ENCODE assay signal across 1 cellular context in the genomic region with DNA sequence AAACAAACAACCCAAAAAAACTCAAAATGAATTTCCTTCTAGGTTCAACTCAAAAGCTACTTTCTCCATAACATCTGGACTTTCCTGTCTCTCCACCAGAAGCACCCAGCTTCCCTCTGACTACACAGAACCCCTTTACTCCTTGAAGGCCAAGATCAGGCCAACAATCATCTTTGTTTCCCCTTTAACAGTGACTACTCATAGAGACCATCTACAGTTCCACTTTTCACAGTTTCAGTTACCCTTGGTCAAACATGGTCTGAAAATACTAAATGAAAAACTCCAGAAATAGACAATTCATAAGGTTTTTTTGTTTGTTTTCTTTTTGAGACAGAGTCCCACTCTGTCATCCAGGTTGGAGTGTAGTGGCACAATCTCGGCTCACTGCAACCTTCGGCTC.
TF ChIP-seq lines count a peak whose summit lies in the region.

No MANE protein-coding gene starts in this region.

TF ChIP-seq in GM12878, 131 proteins besides CTCF, POLR2A, EP300 and RAD21 (continued from another document and continues in another):
- TF ChIP-seq, protein P1, sequence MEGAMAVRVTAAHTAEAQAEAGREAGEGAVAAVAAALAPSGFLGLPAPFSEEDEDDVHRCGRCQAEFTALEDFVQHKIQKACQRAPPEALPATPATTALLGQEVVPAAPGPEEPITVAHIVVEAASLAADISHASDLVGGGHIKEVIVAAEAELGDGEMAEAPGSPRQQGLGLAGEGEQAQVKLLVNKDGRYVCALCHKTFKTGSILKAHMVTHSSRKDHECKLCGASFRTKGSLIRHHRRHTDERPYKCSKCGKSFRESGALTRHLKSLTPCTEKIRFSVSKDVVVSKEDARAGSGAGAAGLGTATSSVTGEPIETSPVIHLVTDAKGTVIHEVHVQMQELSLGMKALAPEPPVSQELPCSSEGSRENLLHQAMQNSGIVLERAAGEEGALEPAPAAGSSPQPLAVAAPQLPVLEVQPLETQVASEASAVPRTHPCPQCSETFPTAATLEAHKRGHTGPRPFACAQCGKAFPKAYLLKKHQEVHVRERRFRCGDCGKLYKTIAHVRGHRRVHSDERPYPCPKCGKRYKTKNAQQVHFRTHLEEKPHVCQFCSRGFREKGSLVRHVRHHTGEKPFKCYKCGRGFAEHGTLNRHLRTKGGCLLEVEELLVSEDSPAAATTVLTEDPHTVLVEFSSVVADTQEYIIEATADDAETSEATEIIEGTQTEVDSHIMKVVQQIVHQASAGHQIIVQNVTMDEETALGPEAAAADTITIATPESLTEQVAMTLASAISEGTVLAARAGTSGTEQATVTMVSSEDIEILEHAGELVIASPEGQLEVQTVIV (IDR thresholded peaks at IDR 0.05; ENCODE audit: borderline replicate concordance, partially characterized antibody): no peak
- TF ChIP-seq IKZF2 (IDR thresholded peaks at IDR 0.05): peak; percentile 20 to 40; a peak in 1 of 4 replicates
- TF ChIP-seq ZZZ3 (IDR thresholded peaks at IDR 0.05; ENCODE audit: control insufficient read depth, insufficient read length, low read depth): no peak
- TF ChIP-seq NR2F1 (conservative IDR thresholded peaks at IDR 0.05): no peak
- TF ChIP-seq CBX5 (IDR thresholded peaks at IDR 0.05; ENCODE audit: low read depth): 0 out of 2 replicates have a peak, but pooled peaks have one; percentile 30
- TF ChIP-seq SUPT20H (IDR thresholded peaks at IDR 0.05; ENCODE audit: borderline replicate concordance, control insufficient read depth, low read depth, low read length): no peak
- TF ChIP-seq, protein P2, sequence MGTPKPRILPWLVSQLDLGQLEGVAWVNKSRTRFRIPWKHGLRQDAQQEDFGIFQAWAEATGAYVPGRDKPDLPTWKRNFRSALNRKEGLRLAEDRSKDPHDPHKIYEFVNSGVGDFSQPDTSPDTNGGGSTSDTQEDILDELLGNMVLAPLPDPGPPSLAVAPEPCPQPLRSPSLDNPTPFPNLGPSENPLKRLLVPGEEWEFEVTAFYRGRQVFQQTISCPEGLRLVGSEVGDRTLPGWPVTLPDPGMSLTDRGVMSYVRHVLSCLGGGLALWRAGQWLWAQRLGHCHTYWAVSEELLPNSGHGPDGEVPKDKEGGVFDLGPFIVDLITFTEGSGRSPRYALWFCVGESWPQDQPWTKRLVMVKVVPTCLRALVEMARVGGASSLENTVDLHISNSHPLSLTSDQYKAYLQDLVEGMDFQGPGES (IDR thresholded peaks at IDR 0.05): no peak
- TF ChIP-seq ESRRA (IDR thresholded peaks at IDR 0.05; ENCODE audit: low read length): no peak
- peak; percentile 16; the same call in 1 of the 2 replicates for TF ChIP-seq TBL1XR1 (IDR thresholded peaks at IDR 0.05; ENCODE audit: low read depth, low read length)
- TF ChIP-seq, protein P3, sequence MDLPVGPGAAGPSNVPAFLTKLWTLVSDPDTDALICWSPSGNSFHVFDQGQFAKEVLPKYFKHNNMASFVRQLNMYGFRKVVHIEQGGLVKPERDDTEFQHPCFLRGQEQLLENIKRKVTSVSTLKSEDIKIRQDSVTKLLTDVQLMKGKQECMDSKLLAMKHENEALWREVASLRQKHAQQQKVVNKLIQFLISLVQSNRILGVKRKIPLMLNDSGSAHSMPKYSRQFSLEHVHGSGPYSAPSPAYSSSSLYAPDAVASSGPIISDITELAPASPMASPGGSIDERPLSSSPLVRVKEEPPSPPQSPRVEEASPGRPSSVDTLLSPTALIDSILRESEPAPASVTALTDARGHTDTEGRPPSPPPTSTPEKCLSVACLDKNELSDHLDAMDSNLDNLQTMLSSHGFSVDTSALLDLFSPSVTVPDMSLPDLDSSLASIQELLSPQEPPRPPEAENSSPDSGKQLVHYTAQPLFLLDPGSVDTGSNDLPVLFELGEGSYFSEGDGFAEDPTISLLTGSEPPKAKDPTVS (IDR thresholded peaks at IDR 0.05; ENCODE audit: low read depth, low read length): no peak
- TF ChIP-seq, protein P4, sequence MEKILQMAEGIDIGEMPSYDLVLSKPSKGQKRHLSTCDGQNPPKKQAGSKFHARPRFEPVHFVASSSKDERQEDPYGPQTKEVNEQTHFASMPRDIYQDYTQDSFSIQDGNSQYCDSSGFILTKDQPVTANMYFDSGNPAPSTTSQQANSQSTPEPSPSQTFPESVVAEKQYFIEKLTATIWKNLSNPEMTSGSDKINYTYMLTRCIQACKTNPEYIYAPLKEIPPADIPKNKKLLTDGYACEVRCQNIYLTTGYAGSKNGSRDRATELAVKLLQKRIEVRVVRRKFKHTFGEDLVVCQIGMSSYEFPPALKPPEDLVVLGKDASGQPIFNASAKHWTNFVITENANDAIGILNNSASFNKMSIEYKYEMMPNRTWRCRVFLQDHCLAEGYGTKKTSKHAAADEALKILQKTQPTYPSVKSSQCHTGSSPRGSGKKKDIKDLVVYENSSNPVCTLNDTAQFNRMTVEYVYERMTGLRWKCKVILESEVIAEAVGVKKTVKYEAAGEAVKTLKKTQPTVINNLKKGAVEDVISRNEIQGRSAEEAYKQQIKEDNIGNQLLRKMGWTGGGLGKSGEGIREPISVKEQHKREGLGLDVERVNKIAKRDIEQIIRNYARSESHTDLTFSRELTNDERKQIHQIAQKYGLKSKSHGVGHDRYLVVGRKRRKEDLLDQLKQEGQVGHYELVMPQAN (conservative IDR thresholded peaks at IDR 0.05): no peak
- no peak for TF ChIP-seq TCF7 (IDR thresholded peaks at IDR 0.05; ENCODE audit: borderline replicate concordance)
- TF ChIP-seq, protein P5, sequence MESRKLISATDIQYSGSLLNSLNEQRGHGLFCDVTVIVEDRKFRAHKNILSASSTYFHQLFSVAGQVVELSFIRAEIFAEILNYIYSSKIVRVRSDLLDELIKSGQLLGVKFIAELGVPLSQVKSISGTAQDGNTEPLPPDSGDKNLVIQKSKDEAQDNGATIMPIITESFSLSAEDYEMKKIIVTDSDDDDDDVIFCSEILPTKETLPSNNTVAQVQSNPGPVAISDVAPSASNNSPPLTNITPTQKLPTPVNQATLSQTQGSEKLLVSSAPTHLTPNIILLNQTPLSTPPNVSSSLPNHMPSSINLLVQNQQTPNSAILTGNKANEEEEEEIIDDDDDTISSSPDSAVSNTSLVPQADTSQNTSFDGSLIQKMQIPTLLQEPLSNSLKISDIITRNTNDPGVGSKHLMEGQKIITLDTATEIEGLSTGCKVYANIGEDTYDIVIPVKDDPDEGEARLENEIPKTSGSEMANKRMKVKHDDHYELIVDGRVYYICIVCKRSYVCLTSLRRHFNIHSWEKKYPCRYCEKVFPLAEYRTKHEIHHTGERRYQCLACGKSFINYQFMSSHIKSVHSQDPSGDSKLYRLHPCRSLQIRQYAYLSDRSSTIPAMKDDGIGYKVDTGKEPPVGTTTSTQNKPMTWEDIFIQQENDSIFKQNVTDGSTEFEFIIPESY (IDR thresholded peaks at IDR 0.05): no peak
- TF ChIP-seq ZNF384 (IDR thresholded peaks at IDR 0.05; ENCODE audit: borderline replicate concordance, low read depth, low read length): no peak
- no peak for TF ChIP-seq KAT2A (conservative IDR thresholded peaks at IDR 0.05; ENCODE audit: control insufficient read depth, low read depth, low read length)
- TF ChIP-seq ZNF274 (IDR thresholded peaks at IDR 0.05; ENCODE audit: insufficient read depth, insufficient read length): no peak
- TF ChIP-seq EGR1 (IDR thresholded peaks at IDR 0.05; ENCODE audit: borderline replicate concordance in 1 of 2, low read depth in 2 of 2, low read length in 2 of 2): no peak
- TF ChIP-seq, protein P6, sequence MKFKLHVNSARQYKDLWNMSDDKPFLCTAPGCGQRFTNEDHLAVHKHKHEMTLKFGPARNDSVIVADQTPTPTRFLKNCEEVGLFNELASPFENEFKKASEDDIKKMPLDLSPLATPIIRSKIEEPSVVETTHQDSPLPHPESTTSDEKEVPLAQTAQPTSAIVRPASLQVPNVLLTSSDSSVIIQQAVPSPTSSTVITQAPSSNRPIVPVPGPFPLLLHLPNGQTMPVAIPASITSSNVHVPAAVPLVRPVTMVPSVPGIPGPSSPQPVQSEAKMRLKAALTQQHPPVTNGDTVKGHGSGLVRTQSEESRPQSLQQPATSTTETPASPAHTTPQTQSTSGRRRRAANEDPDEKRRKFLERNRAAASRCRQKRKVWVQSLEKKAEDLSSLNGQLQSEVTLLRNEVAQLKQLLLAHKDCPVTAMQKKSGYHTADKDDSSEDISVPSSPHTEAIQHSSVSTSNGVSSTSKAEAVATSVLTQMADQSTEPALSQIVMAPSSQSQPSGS (IDR thresholded peaks at IDR 0.05; ENCODE audit: low read length): no peak
- TF ChIP-seq, protein P7, sequence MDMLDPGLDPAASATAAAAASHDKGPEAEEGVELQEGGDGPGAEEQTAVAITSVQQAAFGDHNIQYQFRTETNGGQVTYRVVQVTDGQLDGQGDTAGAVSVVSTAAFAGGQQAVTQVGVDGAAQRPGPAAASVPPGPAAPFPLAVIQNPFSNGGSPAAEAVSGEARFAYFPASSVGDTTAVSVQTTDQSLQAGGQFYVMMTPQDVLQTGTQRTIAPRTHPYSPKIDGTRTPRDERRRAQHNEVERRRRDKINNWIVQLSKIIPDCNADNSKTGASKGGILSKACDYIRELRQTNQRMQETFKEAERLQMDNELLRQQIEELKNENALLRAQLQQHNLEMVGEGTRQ (IDR thresholded peaks at IDR 0.05; ENCODE audit: borderline replicate concordance, low read depth, low read length): no peak
- no peak for TF ChIP-seq TAF1 (IDR thresholded peaks at IDR 0.05; ENCODE audit: borderline replicate concordance, low read depth, low read length)
- TF ChIP-seq RBBP5 (conservative IDR thresholded peaks at IDR 0.05): no peak
- TF ChIP-seq ZSCAN29 (IDR thresholded peaks at IDR 0.05): no peak
- TF ChIP-seq EED (IDR thresholded peaks at IDR 0.05; ENCODE audit: low read depth): peak; percentile 53; the same call in 1 of the 2 replicates
- peak; percentile 44 for TF ChIP-seq JUNB (IDR thresholded peaks at IDR 0.05)
- TF ChIP-seq, protein P8, sequence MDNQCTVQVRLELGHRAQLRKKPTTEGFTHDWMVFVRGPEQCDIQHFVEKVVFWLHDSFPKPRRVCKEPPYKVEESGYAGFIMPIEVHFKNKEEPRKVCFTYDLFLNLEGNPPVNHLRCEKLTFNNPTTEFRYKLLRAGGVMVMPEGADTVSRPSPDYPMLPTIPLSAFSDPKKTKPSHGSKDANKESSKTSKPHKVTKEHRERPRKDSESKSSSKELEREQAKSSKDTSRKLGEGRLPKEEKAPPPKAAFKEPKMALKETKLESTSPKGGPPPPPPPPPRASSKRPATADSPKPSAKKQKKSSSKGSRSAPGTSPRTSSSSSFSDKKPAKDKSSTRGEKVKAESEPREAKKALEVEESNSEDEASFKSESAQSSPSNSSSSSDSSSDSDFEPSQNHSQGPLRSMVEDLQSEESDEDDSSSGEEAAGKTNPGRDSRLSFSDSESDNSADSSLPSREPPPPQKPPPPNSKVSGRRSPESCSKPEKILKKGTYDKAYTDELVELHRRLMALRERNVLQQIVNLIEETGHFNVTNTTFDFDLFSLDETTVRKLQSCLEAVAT (IDR thresholded peaks at IDR 0.05): no peak
- TF ChIP-seq, protein P9, sequence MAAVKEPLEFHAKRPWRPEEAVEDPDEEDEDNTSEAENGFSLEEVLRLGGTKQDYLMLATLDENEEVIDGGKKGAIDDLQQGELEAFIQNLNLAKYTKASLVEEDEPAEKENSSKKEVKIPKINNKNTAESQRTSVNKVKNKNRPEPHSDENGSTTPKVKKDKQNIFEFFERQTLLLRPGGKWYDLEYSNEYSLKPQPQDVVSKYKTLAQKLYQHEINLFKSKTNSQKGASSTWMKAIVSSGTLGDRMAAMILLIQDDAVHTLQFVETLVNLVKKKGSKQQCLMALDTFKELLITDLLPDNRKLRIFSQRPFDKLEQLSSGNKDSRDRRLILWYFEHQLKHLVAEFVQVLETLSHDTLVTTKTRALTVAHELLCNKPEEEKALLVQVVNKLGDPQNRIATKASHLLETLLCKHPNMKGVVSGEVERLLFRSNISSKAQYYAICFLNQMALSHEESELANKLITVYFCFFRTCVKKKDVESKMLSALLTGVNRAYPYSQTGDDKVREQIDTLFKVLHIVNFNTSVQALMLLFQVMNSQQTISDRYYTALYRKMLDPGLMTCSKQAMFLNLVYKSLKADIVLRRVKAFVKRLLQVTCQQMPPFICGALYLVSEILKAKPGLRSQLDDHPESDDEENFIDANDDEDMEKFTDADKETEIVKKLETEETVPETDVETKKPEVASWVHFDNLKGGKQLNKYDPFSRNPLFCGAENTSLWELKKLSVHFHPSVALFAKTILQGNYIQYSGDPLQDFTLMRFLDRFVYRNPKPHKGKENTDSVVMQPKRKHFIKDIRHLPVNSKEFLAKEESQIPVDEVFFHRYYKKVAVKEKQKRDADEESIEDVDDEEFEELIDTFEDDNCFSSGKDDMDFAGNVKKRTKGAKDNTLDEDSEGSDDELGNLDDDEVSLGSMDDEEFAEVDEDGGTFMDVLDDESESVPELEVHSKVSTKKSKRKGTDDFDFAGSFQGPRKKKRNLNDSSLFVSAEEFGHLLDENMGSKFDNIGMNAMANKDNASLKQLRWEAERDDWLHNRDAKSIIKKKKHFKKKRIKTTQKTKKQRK (IDR thresholded peaks at IDR 0.05; ENCODE audit: low read depth, low read length): no peak
- TF ChIP-seq, protein P10, sequence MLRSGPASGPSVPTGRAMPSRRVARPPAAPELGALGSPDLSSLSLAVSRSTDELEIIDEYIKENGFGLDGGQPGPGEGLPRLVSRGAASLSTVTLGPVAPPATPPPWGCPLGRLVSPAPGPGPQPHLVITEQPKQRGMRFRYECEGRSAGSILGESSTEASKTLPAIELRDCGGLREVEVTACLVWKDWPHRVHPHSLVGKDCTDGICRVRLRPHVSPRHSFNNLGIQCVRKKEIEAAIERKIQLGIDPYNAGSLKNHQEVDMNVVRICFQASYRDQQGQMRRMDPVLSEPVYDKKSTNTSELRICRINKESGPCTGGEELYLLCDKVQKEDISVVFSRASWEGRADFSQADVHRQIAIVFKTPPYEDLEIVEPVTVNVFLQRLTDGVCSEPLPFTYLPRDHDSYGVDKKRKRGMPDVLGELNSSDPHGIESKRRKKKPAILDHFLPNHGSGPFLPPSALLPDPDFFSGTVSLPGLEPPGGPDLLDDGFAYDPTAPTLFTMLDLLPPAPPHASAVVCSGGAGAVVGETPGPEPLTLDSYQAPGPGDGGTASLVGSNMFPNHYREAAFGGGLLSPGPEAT (IDR thresholded peaks at IDR 0.05; ENCODE audit: low read depth): no peak
- TF ChIP-seq SMAD5 (IDR thresholded peaks at IDR 0.05; ENCODE audit: low read depth): no peak
- TF ChIP-seq FOS (IDR thresholded peaks at IDR 0.05; ENCODE audit: borderline replicate concordance, extremely low read depth, insufficient read length): no peak
- no peak for TF ChIP-seq PAX5 (IDR thresholded peaks at IDR 0.05; ENCODE audit: borderline replicate concordance, low read depth, low read length)
- no peak for TF ChIP-seq NR2C2 (IDR thresholded peaks at IDR 0.05; ENCODE audit: borderline replicate concordance, control insufficient read depth, insufficient read length, low read depth)
- no peak for TF ChIP-seq MYB (IDR thresholded peaks at IDR 0.05; ENCODE audit: borderline replicate concordance, low read depth, low read length)
- TF ChIP-seq SPI1 (IDR thresholded peaks at IDR 0.05; ENCODE audit: borderline replicate concordance, insufficient read depth, low read depth, low read length): peak; percentile 79
- TF ChIP-seq EZH2 (IDR thresholded peaks at IDR 0.05; ENCODE audit: borderline replicate concordance, control insufficient read depth, low read depth, low read length): no peak
- 0 out of 4 replicates have a peak, but pooled peaks of 1 of the 2 experiments have one; percentile 14 for TF ChIP-seq CEBPB (IDR thresholded peaks at IDR 0.05; ENCODE audit: borderline replicate concordance in 1 of 2, low read depth in 2 of 2, low read length in 2 of 2)
